In the genomic region with DNA sequence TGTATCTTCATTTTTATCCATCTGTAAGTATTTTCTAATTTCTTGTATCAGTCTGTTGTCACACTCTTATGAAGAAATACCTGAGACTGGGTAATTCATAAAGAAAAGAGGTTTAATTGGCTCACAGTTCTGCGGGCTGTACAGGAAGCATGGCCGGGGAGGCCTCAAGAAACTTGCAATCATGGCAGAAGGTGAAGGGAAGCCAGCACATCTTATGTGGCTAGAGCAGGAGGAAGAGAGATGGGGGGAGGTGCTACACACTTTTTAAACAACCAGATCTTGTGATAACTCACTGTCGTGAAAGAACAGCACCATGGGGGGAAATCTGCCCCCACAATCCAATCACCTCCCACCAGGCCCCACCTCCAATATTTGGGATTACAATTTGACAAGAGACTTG, we compare ENCODE assay signal across 22 cellular contexts.
"Had no signal": no experiment of that assay in that cellular context is flagged by ENCODE, and none has a peak within 500 bp of the region (broad histone marks: within the 10 kb centered on the region; RNA-seq: fewer than 3 reads in every experiment).

No MANE protein-coding gene starts in this region.

- DNase-seq: dorsolateral prefrontal cortex; effector CD8-positive, alpha-beta T cell; foreskin melanocyte; head of caudate nucleus; kidney; left cardiac atrium; left ventricle myocardium inferior; lower lobe of right lung; nephron progenitor cell; psoas muscle; retina; right lobe of liver; stimulated activated CD4-positive, alpha-beta T cell treated with anti-CD3 and anti-CD28 coated beads, Interleukin-4, amount 100 ng/mL, for 1 hour; tibial artery; upper lobe of left lung had no signal

- H3K79me2 ChIP-seq: hepatocyte had no signal

- H3K4me1 ChIP-seq: left ventricle myocardium inferior, lower lobe of right lung, psoas muscle, right lobe of liver, tibial artery, upper lobe of left lung, vagina had no signal

- H3K27ac ChIP-seq: dorsolateral prefrontal cortex, hepatocyte, left ventricle myocardium inferior, lower lobe of right lung, neutrophil, psoas muscle, right lobe of liver, tibial artery, upper lobe of left lung, vagina had no signal

- H3K4me3 Mint-ChIP-seq: memory B cell; mesothelial cell of epicardium; nephron progenitor cell; stimulated activated memory B cell treated with anti-CD40 and anti-IgM and Interleukin-4, amounts not matched to agents 10 μg/mL and 1 μg/mL and 100 μg/mL, for 72 hours; stimulated activated naive CD8-positive, alpha-beta T cell treated with anti-CD3 and anti-CD28 coated beads, Interleukin-15, Interleukin-2, amounts not matched to agents 100 ng/mL and 50 ng/mL, for 24 hours had no signal

- H3K4me2 ChIP-seq: hepatocyte had no signal

- H3K4me1 Mint-ChIP-seq: mesothelial cell of epicardium, nephron progenitor cell had no signal

- H3K4me3 ChIP-seq: dorsolateral prefrontal cortex, hepatocyte, left ventricle myocardium inferior, lower lobe of right lung, psoas muscle, right lobe of liver, tibial artery, upper lobe of left lung, vagina had no signal

- H3K9me3 ChIP-seq: left ventricle myocardium inferior, lower lobe of right lung, neutrophil, psoas muscle, right lobe of liver, tibial artery, upper lobe of left lung, vagina had no signal

- H3K36me3 Mint-ChIP-seq: memory B cell; mesothelial cell of epicardium; stimulated activated memory B cell treated with anti-CD40 and anti-IgM and Interleukin-4, amounts not matched to agents 10 μg/mL and 1 μg/mL and 100 μg/mL, for 72 hours had no signal

- H2AFZ ChIP-seq: hepatocyte had no signal

- ATAC-seq: left cardiac atrium; lower lobe of right lung; psoas muscle; right lobe of liver; stimulated activated memory B cell treated with anti-CD40 and anti-IgM and Interleukin-4, amounts not matched to agents 10 μg/mL and 1 μg/mL and 100 μg/mL, for 72 hours had no signal

- H3K9me3 Mint-ChIP-seq: memory B cell; mesothelial cell of epicardium; nephron progenitor cell; stimulated activated memory B cell treated with anti-CD40 and anti-IgM and Interleukin-4, amounts not matched to agents 10 μg/mL and 1 μg/mL and 100 μg/mL, for 72 hours; stimulated activated naive CD8-positive, alpha-beta T cell treated with anti-CD3 and anti-CD28 coated beads, Interleukin-15, Interleukin-2, amounts not matched to agents 100 ng/mL and 50 ng/mL, for 24 hours had no signal

- H3K27ac Mint-ChIP-seq: memory B cell; mesothelial cell of epicardium; nephron progenitor cell; stimulated activated memory B cell treated with anti-CD40 and anti-IgM and Interleukin-4, amounts not matched to agents 10 μg/mL and 1 μg/mL and 100 μg/mL, for 72 hours; stimulated activated naive CD8-positive, alpha-beta T cell treated with anti-CD3 and anti-CD28 coated beads, Interleukin-15, Interleukin-2, amounts not matched to agents 100 ng/mL and 50 ng/mL, for 24 hours had no signal

- H3K27me3 ChIP-seq: dorsolateral prefrontal cortex, right lobe of liver, tibial artery, upper lobe of left lung, vagina had no signal

- H3K27me3 Mint-ChIP-seq: stimulated activated memory B cell treated with anti-CD40 and anti-IgM and Interleukin-4, amounts not matched to agents 10 μg/mL and 1 μg/mL and 100 μg/mL, for 72 hours had no signal

- H3K36me3 ChIP-seq: left ventricle myocardium inferior, lower lobe of right lung, neutrophil, right lobe of liver, tibial artery, upper lobe of left lung, vagina had no signal
